Comparison of ENCODE assay signal across 10 cellular contexts in genomic region chr11:96051820-96052219, GRCh38.
DNase-seq lines count a peak whose midpoint lies in the region; ATAC-seq and TF ChIP-seq lines count a peak whose summit lies in the region.
"Had no signal": no experiment of that assay in that cellular context is flagged by ENCODE, and none has a peak within 500 bp of the region (broad histone marks: within the 10 kb centered on the region; RNA-seq: fewer than 3 reads in every experiment).

No MANE protein-coding gene starts in this region.

- peak overlapping the region; percentile 17 for H3K27ac Mint-ChIP-seq in activated T-helper 17 cell treated with anti-CD3 and anti-CD28 coated beads, Interleukin-2, amount 50 U/mL, for 72 hours
- H3K27ac Mint-ChIP-seq: activated T-helper 2 cell treated with anti-CD3 and anti-CD28 coated beads, Interferon-gamma antibody, Interleukin-2, Interleukin-4, amounts not matched to agents 10 μg/mL and 5 μg/mL and 100 μg/mL, durations not matched to agents 14 hours and 24 hours and 36 hours had no signal

- no peak for DNase-seq in NOMO-1 treated with dmso at 0.1 percent for 144 hours (lab: John Stamatoyannopoulos, UW; ENCODE audit: unreplicated experiment)
- DNase-seq in NCI-H524 treated with DMSO at 0.1 percent for 48 hours (lab: John Stamatoyannopoulos, UW) = no peak
- DNase-seq in inferior parietal cortex (ENCODE audit: extremely low spot score) = no peak
- no peak for DNase-seq in AG08396 (ENCODE audit: low spot score)
- DNase-seq: NCI-H2227 treated with DMSO at 0.1 percent for 48 hours had no signal

- H3K36me3 Mint-ChIP-seq in activated T-helper 17 cell treated with anti-CD3 and anti-CD28 coated beads, Interleukin-2, amount 50 U/mL, for 72 hours (ENCODE audit: low read depth) = peaks cover 6% of the 10 kb centered on the region

- H3K27me3 Mint-ChIP-seq in activated T-helper 17 cell treated with anti-CD3 and anti-CD28 coated beads, Interleukin-2, amount 50 U/mL, for 72 hours = no peaks in the 10 kb centered on the region

- peak overlapping the region; percentile 23 for H3K4me3 Mint-ChIP-seq in activated T-helper 17 cell treated with anti-CD3 and anti-CD28 coated beads, Interleukin-2, amount 50 U/mL, for 72 hours

- ATAC-seq in GM18505 (IDR thresholded peaks at IDR 0.05; ENCODE audit: unreplicated experiment) (peak; percentile 94), GM19438 (IDR thresholded peaks at IDR 0.05; ENCODE audit: low read depth, unreplicated experiment) (peak; percentile 92), HG02938 (IDR thresholded peaks at IDR 0.05; ENCODE audit: unreplicated experiment) (peak; percentile 97)
- ATAC-seq in activated T-helper 17 cell treated with anti-CD3 and anti-CD28 coated beads, Interleukin-2, amount 50 U/mL, for 72 hours (replicated peaks) = peak; percentile 93

- H3K9me3 Mint-ChIP-seq in activated T-helper 17 cell treated with anti-CD3 and anti-CD28 coated beads, Interleukin-2, amount 50 U/mL, for 72 hours = no peaks in the 10 kb centered on the region
- H3K9me3 Mint-ChIP-seq: activated T-helper 2 cell treated with anti-CD3 and anti-CD28 coated beads, Interferon-gamma antibody, Interleukin-2, Interleukin-4, amounts not matched to agents 10 μg/mL and 5 μg/mL and 100 μg/mL, durations not matched to agents 14 hours and 24 hours and 36 hours had no signal

- H3K4me1 Mint-ChIP-seq in activated T-helper 17 cell treated with anti-CD3 and anti-CD28 coated beads, Interleukin-2, amount 50 U/mL, for 72 hours = peaks cover 28% of the 10 kb centered on the region

- TF ChIP-seq POLR2A in GM18505 (IDR thresholded peaks at IDR 0.05; ENCODE audit: borderline replicate concordance, extremely low read depth, insufficient read depth, insufficient read length) = no peak
